In the genomic region with DNA sequence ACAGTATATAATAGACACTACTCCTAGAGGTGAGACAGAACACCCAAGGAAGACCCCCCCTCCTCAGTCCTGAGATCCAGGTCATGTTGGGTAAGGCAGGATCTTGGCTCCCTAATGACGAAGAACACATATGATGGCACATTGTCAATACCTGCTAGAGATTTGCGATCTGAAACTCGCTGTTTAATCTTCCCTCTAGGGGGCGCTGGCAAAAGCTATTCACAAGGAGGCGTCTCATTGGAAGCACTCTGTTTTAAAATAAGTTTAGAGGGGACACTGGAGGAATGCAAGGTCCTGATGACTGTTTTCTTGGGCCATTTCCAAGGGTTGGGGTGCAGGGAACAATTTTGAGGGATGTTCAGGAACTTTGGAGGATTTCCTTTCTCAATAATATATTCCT, we compare ENCODE assay signal across 13 cellular contexts.
DNase-seq lines count a peak whose midpoint lies in the region; ATAC-seq and TF ChIP-seq lines count a peak whose summit lies in the region.
"Had no signal": no experiment of that assay in that cellular context is flagged by ENCODE, and none has a peak within 500 bp of the region (broad histone marks: within the 10 kb centered on the region; RNA-seq: fewer than 3 reads in every experiment).

No MANE protein-coding gene starts in this region.

- CTCF ChIA-PET in HEK293T (lab: Yijun Ruan, JAX), result interaction anchor here (0.9 kb wide), 2 partner anchors 9 to 12 kb away, joined by 3 read pairs; no protein-coding TSS in a partner anchor
- CTCF ChIA-PET in Panc1 (lab: Charles Lee), result interaction anchor here (0.6 kb wide), 1 partner anchor 8 kb away, joined by 3 read pairs; no protein-coding TSS in a partner anchor

- intact Hi-C loops in Panc1 (cut with micrococcal nuclease; ENCODE audit: unreplicated experiment) (no loop called here), dorsolateral prefrontal cortex (cut with DNase I) (no loop called here)

- H3K9me2 ChIP-seq in DOHH2 (replicated peaks; ENCODE audit: control insufficient read depth, low read length), result no peaks in the 10 kb centered on the region

- ATAC-seq in Panc1, result no peak
- no peak for ATAC-seq in HG02610 (IDR thresholded peaks at IDR 0.05; ENCODE audit: unreplicated experiment)
- ATAC-seq: activated naive CD4-positive, alpha-beta T cell treated with anti-CD3 and anti-CD28 coated beads, Interleukin-2, amount 50 U/mL, for 72 hours; right cardiac atrium had no signal

- in situ Hi-C loops in Panc1 (cut with HindIII; ENCODE audit: low pct_unique_long_range_greater_than_20kb, low sequenced_read_pairs), result no loop called here

- BruUV-seq in Panc1 (replicated peaks; lab: Mats Ljungman, UMichigan), result no TSS peak

- H4K20me1 ChIP-seq in DOHH2 (ENCODE audit: control insufficient read depth, insufficient read depth, low read depth, low read length), result no peaks in the 10 kb centered on the region

- no peak overlapping the region for H3K4me2 ChIP-seq in DOHH2 (ENCODE audit: low read length)

- H3K36me3 ChIP-seq in DOHH2 (ENCODE audit: control insufficient read depth, low read length) (no peaks in the 10 kb centered on the region), Panc1 (ENCODE audit: control insufficient read depth, insufficient read depth, low read length) (no peaks in the 10 kb centered on the region)
- H3K36me3 ChIP-seq: suprapubic skin had no signal

- H3K9me3 ChIP-seq in DOHH2 (ENCODE audit: control insufficient read depth, insufficient read depth, low read length) (0 out of 2 replicates have a peak, but pooled peaks cover 3% of the 10 kb centered on the region), Panc1 (ENCODE audit: control insufficient read depth, insufficient read depth, low read depth, low read length) (no peaks in the 10 kb centered on the region; the same call in 1 of the 2 replicates)

- H3K27me3 ChIP-seq in DOHH2 (ENCODE audit: control insufficient read depth, low read length), result no peaks in the 10 kb centered on the region
- no peaks in the 10 kb centered on the region; the same call in 1 of the 2 replicates for H3K27me3 ChIP-seq in Panc1 (ENCODE audit: control insufficient read depth, insufficient read depth, low read length)
- H3K27me3 ChIP-seq in dorsolateral prefrontal cortex, result no peaks in the 10 kb centered on the region
- H3K27me3 ChIP-seq: suprapubic skin had no signal

- no peaks in the 10 kb centered on the region for H3F3A ChIP-seq in DOHH2 (ENCODE audit: control insufficient read depth, insufficient read depth)

- DNase-seq in HEK293T (ENCODE audit: extremely low spot score) (peak; percentile 26), Panc1 (ENCODE audit: low read depth, low spot score) (no peak), iPS DF 4.7 (ENCODE audit: extremely low read depth, low spot score) (peak; percentile 38), dorsolateral prefrontal cortex (no peak), hypothalamus (lab: John Stamatoyannopoulos, UW) (no peak), NCI-H128 (lab: John Stamatoyannopoulos, UW; ENCODE audit: unreplicated experiment) (no peak)
- DNase-seq: CD4-positive, CD25-positive, alpha-beta regulatory T cell; NCI-H187 treated with DMSO at 0.1 percent for 48 hours; right cardiac atrium had no signal

- H3K4me1 ChIP-seq in DOHH2 (ENCODE audit: control insufficient read depth, low read length), result no peaks in the 10 kb centered on the region
- H3K4me1 ChIP-seq in Panc1 (ENCODE audit: control insufficient read depth, insufficient read depth, low read length), result no peaks in the 10 kb centered on the region
- H3K4me1 ChIP-seq: suprapubic skin had no signal

- H3K27ac ChIP-seq in DOHH2 (ENCODE audit: low read depth, low read length) (no peak overlapping the region), Panc1 (ENCODE audit: low read length) (no peak overlapping the region), dorsolateral prefrontal cortex (no peak overlapping the region)
- H3K27ac ChIP-seq: suprapubic skin had no signal

- POLR2A ChIA-PET in HEK293T (lab: Yijun Ruan, JAX), result no interaction called here
- POLR2A ChIA-PET in Panc1 (lab: Charles Lee), result no interaction called here

- H3K4me3 ChIP-seq in DOHH2 (ENCODE audit: low read length) (no peak overlapping the region), Panc1 (ENCODE audit: low read depth in 2 of 2, low read length in 2 of 2) (no peak overlapping the region), dorsolateral prefrontal cortex (no peak overlapping the region)
- H3K4me3 ChIP-seq: suprapubic skin had no signal

- H3K79me2 ChIP-seq in DOHH2 (ENCODE audit: control insufficient read depth, low read length), result no peaks in the 10 kb centered on the region

- TF ChIP-seq CTCF in DOHH2 (IDR thresholded peaks at IDR 0.05; ENCODE audit: low read depth, low read length, poor library complexity, severe bottlenecking), result peak; percentile 65
- peak; percentile 60 for TF ChIP-seq CTCF in Panc1 (IDR thresholded peaks at IDR 0.05)
- peak in 3 of 56 donors; percentile 10 to 23 (median 16) for TF ChIP-seq CTCF in dorsolateral prefrontal cortex (IDR thresholded peaks at IDR 0.05 in 54 of 56, conservative IDR thresholded peaks at IDR 0.05 in 2 of 56; ENCODE audit: low read depth in 1 of 56, partially characterized antibody in 56 of 56)

TF ChIP-seq in HEK293T, 16 proteins besides CTCF, POLR2A, EP300 and RAD21:
- no peak for TF ChIP-seq ZNF384 (IDR thresholded peaks at IDR 0.05)
- no peak for TF ChIP-seq CTBP1 (IDR thresholded peaks at IDR 0.05; ENCODE audit: borderline replicate concordance)
- TF ChIP-seq L3MBTL2 (conservative IDR thresholded peaks at IDR 0.05), result no peak

Comparison
In these comparisons a context has a peak if more than half of its experiments do, and no peak if none do; other contexts are left out.
1. DNase-seq: peak in HEK293T (single experiment) and iPS DF 4.7 (single experiment); none in Panc1 (single experiment), dorsolateral prefrontal cortex (0 of 10), hypothalamus (0 of 51) and NCI-H128 (single experiment).